Comparison of ENCODE assay signal across 18 cellular contexts in the genomic region with DNA sequence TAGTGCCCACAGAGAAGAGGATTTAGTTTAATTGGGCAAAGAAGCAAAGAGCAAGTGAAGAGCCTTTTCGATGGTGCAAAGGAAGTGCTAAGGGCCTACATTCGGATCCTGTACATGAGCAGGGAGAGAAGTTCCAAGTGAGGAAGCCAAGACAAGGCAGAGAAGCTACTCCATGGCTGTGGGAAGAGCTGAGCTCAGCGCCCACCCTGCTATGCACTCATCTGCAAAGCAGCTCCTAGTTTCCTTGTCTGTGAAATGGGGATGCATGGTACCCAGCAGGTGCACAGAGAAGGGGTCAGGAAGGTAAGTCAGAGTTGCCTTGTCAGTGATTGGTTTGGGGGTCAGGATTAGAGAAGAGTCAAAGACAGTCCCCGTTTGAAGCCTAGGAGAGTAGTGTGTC.
A peak's percentile ranks its signal among the peaks of the same experiment; 100 is the strongest.
DNase-seq lines count a peak whose midpoint lies in the region; ATAC-seq and TF ChIP-seq lines count a peak whose summit lies in the region.
"Had no signal": no experiment of that assay in that cellular context is flagged by ENCODE, and none has a peak within 500 bp of the region (broad histone marks: within the 10 kb centered on the region; RNA-seq: fewer than 3 reads in every experiment).

No MANE protein-coding gene starts in this region.

- H3K36me3 ChIP-seq in colonic mucosa, result no peaks in the 10 kb centered on the region

- peak overlapping the region; percentile 26 for H3K27ac ChIP-seq in angular gyrus (ENCODE audit: low read depth, low read length)
- peak overlapping the region; percentile 6 for H3K27ac ChIP-seq in cingulate gyrus (ENCODE audit: low read depth, low read length)
- peak overlapping the region; percentile 1 for H3K27ac ChIP-seq in layer of hippocampus (ENCODE audit: low read depth, low read length)
- H3K27ac ChIP-seq in temporal lobe (ENCODE audit: low read depth, low read length), result peak overlapping the region; percentile 58
- no peak overlapping the region for H3K27ac ChIP-seq in colonic mucosa
- H3K27ac ChIP-seq: BLaER1, C4-2B had no signal

- intact Hi-C loops in colonic mucosa (cut with DNase I), result no loop called here

- TF ChIP-seq CTCF in colonic mucosa (IDR thresholded peaks at IDR 0.05), result no peak

- no peaks in the 10 kb centered on the region for H3K4me1 ChIP-seq in colonic mucosa
- H3K4me1 ChIP-seq: BLaER1 had no signal

- H3K4me3 ChIP-seq in colonic mucosa, result no peak overlapping the region
- H3K4me3 ChIP-seq: BLaER1, GM23338 had no signal

- H3K9ac ChIP-seq in colonic mucosa (ENCODE audit: low read depth in 2 of 2, low read length in 2 of 2), result no peak overlapping the region
- H3K9ac ChIP-seq: BLaER1 had no signal

- no peak for DNase-seq in colonic mucosa
- DNase-seq: CD4-positive, CD25-positive, alpha-beta regulatory T cell; CD8-positive, alpha-beta T cell; DMS 273 treated with DMSO at 0.1 percent for 48 hours; DMS79; EL; GDM1; H9 had no signal

- ATAC-seq in GM21619 (IDR thresholded peaks at IDR 0.05; ENCODE audit: unreplicated experiment), result no peak
- ATAC-seq in GM21423 (IDR thresholded peaks at IDR 0.05; ENCODE audit: unreplicated experiment), result no peak
- ATAC-seq: CD8-positive, alpha-beta T cell; GM23338; HCT116 had no signal

- H3K9me3 ChIP-seq in colonic mucosa, result no peaks in the 10 kb centered on the region
- H3K9me3 ChIP-seq: BLaER1 had no signal

- H3K27me3 ChIP-seq in layer of hippocampus (ENCODE audit: control insufficient read depth, insufficient read depth, low read length), result no peaks in the 10 kb centered on the region
- H3K27me3 ChIP-seq in colonic mucosa, result no peaks in the 10 kb centered on the region
- H3K27me3 ChIP-seq: BLaER1 had no signal
